16 cellular contexts compared by ENCODE assay signal in the genomic region with DNA sequence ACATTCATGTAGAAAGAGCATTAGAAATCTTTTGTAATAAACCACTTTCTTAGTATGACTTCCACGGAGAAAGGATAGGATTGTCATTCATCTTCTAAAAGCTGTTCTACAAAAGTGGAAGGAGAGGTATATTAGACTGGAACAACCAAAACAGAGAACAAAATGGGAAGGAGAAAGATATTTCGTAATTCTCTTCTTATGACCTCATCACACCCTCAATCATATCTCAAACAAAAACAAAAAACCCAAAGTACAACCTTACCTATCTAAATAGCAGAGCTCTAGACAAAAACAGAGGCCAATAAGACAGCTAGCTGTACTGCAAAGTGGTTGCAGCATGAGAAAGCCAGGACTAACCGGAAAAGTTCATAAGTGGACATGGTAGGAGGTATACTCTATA.
"Had no signal": no experiment of that assay in that cellular context is flagged by ENCODE, and none has a peak within 500 bp of the region (broad histone marks: within the 10 kb centered on the region; RNA-seq: fewer than 3 reads in every experiment).

No MANE protein-coding gene starts in this region.

- H3K4me3 ChIP-seq: esophagus muscularis mucosa, gastroesophageal sphincter, stomach, thoracic aorta, transverse colon had no signal

- DNase-seq: effector memory CD8-positive, alpha-beta T cell; foreskin fibroblast; glutamatergic neuron; islet precursor cell; mammary epithelial cell; naive thymus-derived CD8-positive, alpha-beta T cell; posterior cingulate gyrus; small intestine; stimulated activated CD4-positive, alpha-beta T cell treated with anti-CD3 and anti-CD28 coated beads, Interleukin-12 subunit alpha, Interleukin-12 subunit beta, amount 100 ng/mL, for 4 hours; stimulated activated naive CD4-positive, alpha-beta T cell; stomach; substantia nigra; transverse colon had no signal
